ENCODE assay signal across 8 cellular contexts in genomic region chr18:44909191-44909719, GRCh38.
DNase-seq lines count a peak whose midpoint lies in the region; ATAC-seq lines count a peak whose summit lies in the region.

No MANE protein-coding gene starts in this region.

- in situ Hi-C loops in KBM-7 (cut with MboI; ENCODE audit: low pct_unique_long_range_greater_than_20kb, low sequenced_read_pairs) = no loop called here

- DNase-seq in NOMO-1 treated with DMSO at 0.1 percent for 48 hours (lab: John Stamatoyannopoulos, UW; ENCODE audit: unreplicated experiment) = peak; percentile 5
- no peak for DNase-seq in NOMO-1 (lab: John Stamatoyannopoulos, UW; ENCODE audit: unreplicated experiment in 2 of 2)
- DNase-seq in KBM-7 = peak; percentile 20
- peak; percentile 36 for DNase-seq in renal cortical epithelial cell (ENCODE audit: low read depth)
- no peak for DNase-seq in DMS153 treated with DMSO at 0.1 percent for 48 hours (lab: John Stamatoyannopoulos, UW; ENCODE audit: unreplicated experiment)
- DNase-seq in amygdala (lab: John Stamatoyannopoulos, UW) = no peak
- DNase-seq in HPDE6-E6E7 (ENCODE audit: extremely low spot score) = no peak

- peak; percentile 80 for ATAC-seq in HG02610 (IDR thresholded peaks at IDR 0.05; ENCODE audit: unreplicated experiment)

Comparison
In these comparisons a context has a peak if more than half of its experiments do, and no peak if none do; other contexts are left out.
1. DNase-seq: peak in NOMO-1 treated with DMSO at 0.1 percent for 48 hours (single experiment), KBM-7 (single experiment) and renal cortical epithelial cell (single experiment); none in NOMO-1 (0 of 2), DMS153 treated with DMSO at 0.1 percent for 48 hours (single experiment), amygdala (0 of 56) and HPDE6-E6E7 (single experiment).